Comparison of ENCODE assay signal across 1 cellular context in the genomic region with DNA sequence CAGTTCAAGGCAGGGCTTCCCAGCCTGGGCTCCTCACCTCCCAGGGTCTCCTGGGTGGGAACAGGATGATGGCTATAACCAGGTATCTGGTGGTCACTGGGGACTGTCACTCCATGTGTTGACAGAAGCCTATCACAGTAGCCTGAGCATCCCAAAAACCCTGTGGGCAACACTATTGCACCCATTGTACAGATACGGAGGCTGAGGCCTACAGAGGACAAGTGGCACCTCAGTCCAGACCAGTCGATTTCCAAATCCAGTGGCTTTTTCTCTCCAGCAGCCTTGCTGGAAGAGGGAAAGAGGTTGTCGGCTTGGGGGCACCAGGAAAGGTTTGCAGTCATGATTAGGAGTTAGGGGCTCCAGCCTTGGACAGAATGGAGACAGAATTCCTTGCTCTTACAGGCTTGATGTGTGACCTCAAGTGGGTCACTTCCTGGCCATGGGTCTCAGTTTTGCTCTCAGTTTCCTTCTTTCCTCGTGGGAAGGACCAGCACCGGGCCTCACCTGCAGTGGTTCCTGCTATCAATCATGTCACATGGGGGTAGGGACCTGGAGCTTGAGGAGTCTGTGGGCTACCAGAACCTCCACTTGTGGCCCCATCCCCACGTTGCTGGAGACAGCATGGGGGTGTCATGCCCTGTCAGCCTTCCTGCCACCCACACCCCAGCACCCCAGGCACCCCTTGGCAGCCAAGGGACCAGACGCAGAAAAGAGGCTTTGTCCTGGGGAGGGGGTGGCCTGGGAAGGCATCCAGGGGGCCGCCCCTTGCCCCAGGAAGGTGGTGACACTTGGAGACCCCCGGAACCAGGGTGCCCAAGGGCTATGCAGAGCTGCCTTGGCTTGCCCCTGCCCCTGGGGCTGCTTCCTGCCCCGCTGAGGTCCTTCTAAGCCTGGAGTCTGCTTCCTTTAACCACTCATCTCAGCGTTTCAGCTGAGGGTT.
TF ChIP-seq lines count a peak whose summit lies in the region.

No MANE protein-coding gene starts in this region.

TF ChIP-seq in GM12891, 5 proteins besides CTCF, POLR2A, EP300 and RAD21:
- TF ChIP-seq POU2F2 (IDR thresholded peaks at IDR 0.05; ENCODE audit: low read depth, low read length), result no peak
